8 cellular contexts compared by ENCODE assay signal in genomic region chr22:30325724-30326703, GRCh38. TPM values are rescaled to one million over a fixed set of nuclear protein-coding genes. Genes with fewer than 3 reads are reported as not detected.
DNase-seq lines count a peak whose midpoint lies in the region; ATAC-seq and TF ChIP-seq lines count a peak whose summit lies in the region.

No MANE protein-coding gene starts in this region.

- no peaks in the 10 kb centered on the region for H3K9me2 ChIP-seq in GM23338 (ENCODE audit: insufficient read depth)

- H3K27ac Mint-ChIP-seq in GM23338 = no peak overlapping the region

- DNase-seq in GM12864 (ENCODE audit: low read depth) = no peak
- peak; percentile 41 for DNase-seq in GM23338 (ENCODE audit: low spot score)
- DNase-seq in NCI-H69 (lab: John Stamatoyannopoulos, UW) = peak; percentile 58
- peak in 1 of 2 donors; percentile 21 for DNase-seq in cardiac fibroblast (ENCODE audit: low read depth in 2 of 2)
- DNase-seq in transverse colon = peak; percentile 62
- no peak for DNase-seq in NCI-H2029 (lab: John Stamatoyannopoulos, UW)
- DNase-seq in ACHN = no peak

- TF ChIP-seq CTCF in GM12864 (IDR thresholded peaks at IDR 0.05; ENCODE audit: low read depth, low read length, missing control alignments) (no peak), GM23338 (conservative IDR thresholded peaks at IDR 0.05; ENCODE audit: low read depth in 2 of 2) (no peak), cardiac fibroblast (IDR thresholded peaks at IDR 0.05; ENCODE audit: low read depth, low read length) (no peak), liver (IDR thresholded peaks at IDR 0.05; ENCODE audit: low read depth, low read length, missing input control) (no peak), transverse colon (IDR thresholded peaks at IDR 0.05) (no peak)

- H3K27me3 ChIP-seq in GM23338 (ENCODE audit: insufficient read depth) (no peaks in the 10 kb centered on the region), liver (ENCODE audit: control insufficient read depth in 4 of 4, insufficient read depth in 4 of 4, low read length in 3 of 4) (no peaks in the 10 kb centered on the region), transverse colon (no peaks in the 10 kb centered on the region)

- H3K36me3 Mint-ChIP-seq in GM23338 (ENCODE audit: low read depth) = peaks cover 8% of the 10 kb centered on the region

- in situ Hi-C loops in transverse colon (cut with MboI; ENCODE audit: low pct_ligation_motif_present in 1 of 4, low pct_unique_long_range_greater_than_20kb in 1 of 4, low sequenced_read_pairs in 3 of 4) = no loop called here
- in situ Hi-C loops in ACHN (cut with HindIII; ENCODE audit: low pct_ligation_motif_present, low pct_unique_long_range_greater_than_20kb, low sequenced_read_pairs) = no loop called here

- H3K27ac ChIP-seq in GM23338 (ENCODE audit: low read depth) (no peak overlapping the region), liver (ENCODE audit: low read depth in 1 of 2, low read length in 2 of 2) (peak overlapping the region; percentile 60 to 79), transverse colon (peak overlapping the region; percentile 86 to 96 (median 90))

- H2AFZ ChIP-seq in GM23338 = 0 out of 2 replicates have a peak overlapping the region, but pooled peaks have one; percentile 78

- H3K36me3 ChIP-seq in GM23338 (ENCODE audit: insufficient read depth) (no peaks in the 10 kb centered on the region), liver (ENCODE audit: control insufficient read depth in 4 of 4, insufficient read depth in 3 of 4, low read depth in 1 of 4, low read length in 3 of 4) (peaks cover 0 to 5% (median 0%) of the 10 kb centered on the region in 4 donors), transverse colon (no peaks in the 10 kb centered on the region)

- H3K4me2 ChIP-seq in GM23338 = peak overlapping the region; percentile 92

- H4K20me1 ChIP-seq in GM23338 (replicated peaks; ENCODE audit: insufficient read depth) = peaks cover 8% of the 10 kb centered on the region; the same call in 1 of the 2 replicates

- H3F3A ChIP-seq in GM23338 (replicated peaks; ENCODE audit: low read depth) = peaks cover 9% of the 10 kb centered on the region

- H3K4me1 ChIP-seq in GM23338 (ENCODE audit: insufficient read depth) (peaks cover 6% of the 10 kb centered on the region), liver (ENCODE audit: control insufficient read depth in 4 of 4, insufficient read depth in 4 of 4, low read length in 3 of 4) (peaks cover 4 to 37% (median 30%) of the 10 kb centered on the region in 4 donors), transverse colon (peaks cover 20 to 55% (median 38%) of the 10 kb centered on the region in 4 donors)

- TF ChIP-seq RAD21 in liver (IDR thresholded peaks at IDR 0.05) = no peak

- intact Hi-C loops in transverse colon (cut with DNase I; ENCODE audit: low total_unique reads) = loop anchor here (2.0 kb wide), 1 partner anchor 37 kb away; the partner anchor contains the start of gene CASTOR1

- peaks cover 25% of the 10 kb centered on the region for H3K4me1 Mint-ChIP-seq in GM23338

- WGBS in liver = 14% methylated on average over 48 of the region's 48 CpGs
- WGBS in transverse colon (ENCODE audit: low coverage in 1 of 2), 2 donors = 8 to 12% methylated on average over 5 to 25 of the region's 48 CpGs

- no peaks in the 10 kb centered on the region for H3K79me2 ChIP-seq in GM23338 (replicated peaks; ENCODE audit: insufficient read depth)

- ATAC-seq in GM23338 = peak; percentile 38

- peak overlapping the region; percentile 76 for H3K4me3 Mint-ChIP-seq in GM23338

- peaks cover 8% of the 10 kb centered on the region for H3K27me3 Mint-ChIP-seq in GM23338 (ENCODE audit: insufficient read depth, low read depth, poor library complexity)

- H3K9me3 Mint-ChIP-seq in GM23338 = no peaks in the 10 kb centered on the region

- H3K9ac ChIP-seq in liver (ENCODE audit: low read depth in 1 of 2, low read length in 2 of 2) = peak overlapping the region; percentile 3 to 44

- H3K4me3 ChIP-seq in GM12864 (ENCODE audit: low read depth, low read length) (peak overlapping the region; percentile 67), GM23338 (peak overlapping the region; percentile 77), cardiac fibroblast (replicated peaks in 1 of 2; ENCODE audit: low read depth in 2 of 2, low read length in 2 of 2) (peak overlapping the region; percentile 75 to 95), liver (ENCODE audit: low read depth in 1 of 3, low read length in 3 of 3) (peak overlapping the region; percentile 80 to 94 (median 91)), transverse colon (peak overlapping the region; percentile 47 to 98 (median 83))

- H3K9me3 ChIP-seq in liver (ENCODE audit: control insufficient read depth in 4 of 4, low read length in 3 of 4) = no peaks in the 10 kb centered on the region
- no peaks in the 10 kb centered on the region for H3K9me3 ChIP-seq in transverse colon

- no peak for TF ChIP-seq POLR2A in transverse colon (IDR thresholded peaks at IDR 0.05)

- TF ChIP-seq EP300 in transverse colon (IDR thresholded peaks at IDR 0.05; ENCODE audit: low read depth) = no peak

TF ChIP-seq in GM23338, 12 proteins besides CTCF, POLR2A, EP300 and RAD21 (continues in another document):
- no peak for TF ChIP-seq ETS1 (IDR thresholded peaks at IDR 0.05)
- no peak for TF ChIP-seq EZH2phosphoT487 (IDR thresholded peaks at IDR 0.05; ENCODE audit: unreplicated experiment)
- no peak for TF ChIP-seq POLR2AphosphoS5 (IDR thresholded peaks at IDR 0.05; ENCODE audit: low read depth)
- no peak for TF ChIP-seq EZH2 (IDR thresholded peaks at IDR 0.05; ENCODE audit: low read depth, unreplicated experiment)
- TF ChIP-seq ZNF114 (CRISPR knock-in tag; IDR thresholded peaks at IDR 0.05) = no peak
- TF ChIP-seq JUNB (IDR thresholded peaks at IDR 0.05; ENCODE audit: unreplicated experiment) = no peak

TF ChIP-seq in liver, 16 proteins besides CTCF, POLR2A, EP300 and RAD21:
- TF ChIP-seq GABPA (IDR thresholded peaks at IDR 0.05 in 1 of 2, conservative IDR thresholded peaks at IDR 0.05 in 1 of 2) (no peak), TAF1 (conservative IDR thresholded peaks at IDR 0.05) (no peak), NR2F2 (IDR thresholded peaks at IDR 0.05) (no peak), FOXA2 (IDR thresholded peaks at IDR 0.05) (no peak), ATF3 (IDR thresholded peaks at IDR 0.05) (no peak)
TF ChIP-seq in liver: peak in this region for 0.

RNA-seq across cellular contexts. Expression of gene TBC1D10A, which starts 0.7 kb away (rescaled TPM):
- 6.0 and 8.8 TPM in 2 replicates for total RNA-seq in GM23338 (2014; rRNA removed; shearing (Covaris generic))
- polyA plus RNA-seq in GM23338 (2016; fragmentation: Nextera tagmentation; extraction: Ambion mirVana) = 3.3 and 4.2 TPM in 2 replicates
- 1 to 10 TPM; 3.6 to 8.2 TPM for total RNA-seq in liver
- polyA plus RNA-seq in liver = 1 to 10 TPM; 8.2 to 9.2 TPM
- 10 to 100 TPM; 27.9 to 72.2 (median 45.7) TPM for total RNA-seq in transverse colon

RNA-seq across cellular contexts. Expression of gene SF3A1, which starts 30.7 kb away (rescaled TPM):
- 108 and 170 TPM in 2 replicates for total RNA-seq in GM23338 (2014; rRNA removed; shearing (Covaris generic))
- polyA plus RNA-seq in GM23338 (2016; fragmentation: Nextera tagmentation; extraction: Ambion mirVana) (93.4 and 107 TPM in 2 replicates), liver (10 to 100 TPM; 22.7 to 25.0 TPM)
- total RNA-seq in liver (10 to 100 TPM; 19.6 to 41.6 TPM), transverse colon (100 to 1,000 TPM in 2 of 4 donors, 10 to 100 TPM in 2; 73.2 to 664 (median 99.3) TPM)

RNA-seq across cellular contexts. Expression of gene CCDC157, which starts 30.8 kb away (rescaled TPM):
- total RNA-seq in GM23338 (2014; rRNA removed; shearing (Covaris generic)) = 6.9 and 7.9 TPM in 2 replicates
- polyA plus RNA-seq in GM23338 (2016; fragmentation: Nextera tagmentation; extraction: Ambion mirVana) = 3.7 and 3.8 TPM in 2 replicates
- 1 to 10 TPM; 1.3 to 1.4 TPM for total RNA-seq in liver
- polyA plus RNA-seq in liver = under 1 TPM; 0.53 to 0.69 TPM
- 1 to 10 TPM; 1.4 to 5.2 (median 3.3) TPM for total RNA-seq in transverse colon

RNA-seq across cellular contexts. Expression of gene CASTOR1, which starts 36.7 kb away (rescaled TPM):
- 23.2 and 36.0 TPM in 2 replicates for total RNA-seq in GM23338 (2014; rRNA removed; shearing (Covaris generic))
- 11.3 and 22.0 TPM in 2 replicates for polyA plus RNA-seq in GM23338 (2016; fragmentation: Nextera tagmentation; extraction: Ambion mirVana)
- total RNA-seq in liver = 1 to 10 TPM; 1.8 to 2.5 TPM
- 1 to 10 TPM; 2.2 to 5.4 TPM for polyA plus RNA-seq in liver
- total RNA-seq in transverse colon = 1 to 10 TPM in 2 of 4 donors, not detected in 2; 5.6 to 6.8 TPM

RNA-seq across cellular contexts. Expression of gene OSM, which starts 59.4 kb away (rescaled TPM):
- not detected in 2 replicates for total RNA-seq in GM23338 (2014; rRNA removed; shearing (Covaris generic))
- polyA plus RNA-seq in GM23338 (2016; fragmentation: Nextera tagmentation; extraction: Ambion mirVana) = not detected in 2 replicates
- total RNA-seq in liver = under 1 TPM; 0.25 to 0.84 TPM
- polyA plus RNA-seq in liver = under 1 TPM in 1 of 2 donors, not detected in 1; 0.09 TPM
- not detected for total RNA-seq in transverse colon

Comparison
In these comparisons a context has a peak if more than half of its experiments do, and no peak if none do; other contexts are left out.
1. DNase-seq: peak in GM23338 (single experiment), NCI-H69 (single experiment) and transverse colon (single experiment); none in GM12864 (single experiment), NCI-H2029 (single experiment) and ACHN (single experiment).
2. Peak in every context shown above with its lines, with median percentiles within 50 percentile points of each other: H3K4me3 ChIP-seq.